ENCODE assay signal across 11 cellular contexts in genomic region chr4:23333556-23333945, GRCh38.
A peak's percentile ranks its signal among the peaks of the same experiment; 100 is the strongest.
DNase-seq lines count a peak whose midpoint lies in the region; ATAC-seq and TF ChIP-seq lines count a peak whose summit lies in the region.
"Had no signal": no experiment of that assay in that cellular context is flagged by ENCODE, and none has a peak within 500 bp of the region (broad histone marks: within the 10 kb centered on the region; RNA-seq: fewer than 3 reads in every experiment).

No MANE protein-coding gene starts in this region.

- no peak overlapping the region for H3K14ac ChIP-seq in H9 (ENCODE audit: insufficient read depth, low read length)

- no peak overlapping the region for H2BK12ac ChIP-seq in H9 (ENCODE audit: insufficient read length, low read depth, low read length)

- H3K4me1 ChIP-seq in H9 (ENCODE audit: insufficient read depth, low read length), result peaks cover 2% of the 10 kb centered on the region; the same call in 1 of the 2 replicates
- H3K4me1 ChIP-seq: SJSA1 had no signal

- no peak overlapping the region for H3K4me3 Mint-ChIP-seq in T-helper 1 cell treated with Interleukin-12 subunit alpha and Interleukin-12 subunit beta and Interleukin-4 antibody, amounts not matched to agents 30 μg/mL and 1 μg/mL, for 36 hours
- no peak overlapping the region for H3K4me3 Mint-ChIP-seq in H9
- H3K4me3 Mint-ChIP-seq: nephron progenitor cell had no signal

- H3K4me3 ChIP-seq in kidney epithelial cell (ENCODE audit: low read depth, low read length), result no peak overlapping the region
- H3K4me3 ChIP-seq: SJSA1 had no signal

- H3K23ac ChIP-seq in H9 (ENCODE audit: insufficient read length, low read depth, low read length), result no peak overlapping the region

- H4K8ac ChIP-seq in H9 (replicated peaks; ENCODE audit: insufficient read length, low read depth, low read length), result no peak overlapping the region

- no peaks in the 10 kb centered on the region for H4K20me1 ChIP-seq in H9 (ENCODE audit: control insufficient read depth, insufficient read depth, insufficient read length)

- H3K4me2 ChIP-seq in H9 (ENCODE audit: insufficient read depth, insufficient read length, low read length), result no peak overlapping the region

- no CpG with 5 or more reads among the region's 5 CpGs for WGBS in H9 (ENCODE audit: extremely low coverage, insufficient read length, low lambda C conversion rate)

- no peaks in the 10 kb centered on the region for H3K36me3 ChIP-seq in kidney epithelial cell (ENCODE audit: control insufficient read depth, insufficient read depth, low read length)
- H3K36me3 ChIP-seq: SJSA1 had no signal

- no peak overlapping the region for H2AK5ac ChIP-seq in H9 (ENCODE audit: insufficient read length, low read length)

- no peaks in the 10 kb centered on the region for H3K36me3 Mint-ChIP-seq in T-helper 1 cell treated with Interleukin-12 subunit alpha and Interleukin-12 subunit beta and Interleukin-4 antibody, amounts not matched to agents 30 μg/mL and 1 μg/mL, for 36 hours (ENCODE audit: low read depth)
- H3K36me3 Mint-ChIP-seq in H9 (ENCODE audit: insufficient read depth in 1 of 3, low read depth in 3 of 3), result no peaks in the 10 kb centered on the region

- no peak overlapping the region for H4K91ac ChIP-seq in H9 (ENCODE audit: insufficient read length, low read depth, low read length)

- TF ChIP-seq CTCF in kidney epithelial cell (IDR thresholded peaks at IDR 0.05; ENCODE audit: insufficient read depth, low read length, poor library complexity, severe bottlenecking) (no peak), H9 (conservative IDR thresholded peaks at IDR 0.05) (no peak)

- H3K23me2 ChIP-seq in H9 (ENCODE audit: insufficient read length, low read depth, low read length, poor library complexity, severe bottlenecking), result no peaks in the 10 kb centered on the region

- no peak overlapping the region for H3T11ph ChIP-seq in H9 (ENCODE audit: low read length)

- H3K27ac Mint-ChIP-seq in T-helper 1 cell treated with Interleukin-12 subunit alpha and Interleukin-12 subunit beta and Interleukin-4 antibody, amounts not matched to agents 30 μg/mL and 1 μg/mL, for 36 hours, result peak overlapping the region; percentile 91
- no peak overlapping the region; a peak in 1 of 7 replicates for H3K27ac Mint-ChIP-seq in H9
- H3K27ac Mint-ChIP-seq: nephron progenitor cell had no signal

- H3K4me1 Mint-ChIP-seq in T-helper 1 cell treated with Interleukin-12 subunit alpha and Interleukin-12 subunit beta and Interleukin-4 antibody, amounts not matched to agents 30 μg/mL and 1 μg/mL, for 36 hours (ENCODE audit: low read depth), result peaks cover 30% of the 10 kb centered on the region
- H3K4me1 Mint-ChIP-seq in H9, result peaks cover 28 to 29% of the 10 kb centered on the region in 2 experiments

- no peak overlapping the region for H3K18ac ChIP-seq in H9 (ENCODE audit: insufficient read length, low read depth, low read length)

- no peak overlapping the region for H3K56ac ChIP-seq in H9 (ENCODE audit: insufficient read length, low read depth, low read length)

- no peak overlapping the region for H4K5ac ChIP-seq in H9 (ENCODE audit: insufficient read length, low read depth, low read length)

- DNase-seq in NCI-H2029 (lab: John Stamatoyannopoulos, UW) (peak; percentile 74), NCI-H2029 treated with DMSO at 0.1 percent for 48 hours (lab: John Stamatoyannopoulos, UW) (no peak), kidney epithelial cell (ENCODE audit: low read depth) (peak; percentile 14), anterior cingulate cortex (lab: John Stamatoyannopoulos, UW) (no peak), H9 (no peak)
- DNase-seq: dermis blood vessel endothelial cell, nephron progenitor cell had no signal

- no peak overlapping the region for H2BK120ac ChIP-seq in H9 (ENCODE audit: low read depth, low read length, poor library complexity, severe bottlenecking)

- H3K9ac ChIP-seq in H9 (ENCODE audit: extremely low read depth, insufficient read length, low read length), result no peak overlapping the region

- H3K4ac ChIP-seq in H9 (ENCODE audit: low read depth, low read length), result no peak overlapping the region

- no peak overlapping the region for H2BK15ac ChIP-seq in H9 (ENCODE audit: low read depth, low read length)

- ATAC-seq in HG02763 (IDR thresholded peaks at IDR 0.05; ENCODE audit: unreplicated experiment) (peak; percentile 2), HG02870 (IDR thresholded peaks at IDR 0.05; ENCODE audit: unreplicated experiment) (no peak)

- H3K79me2 ChIP-seq in H9 (ENCODE audit: insufficient read depth, low read length), result no peaks in the 10 kb centered on the region

- no peaks in the 10 kb centered on the region for H3K9me3 Mint-ChIP-seq in T-helper 1 cell treated with Interleukin-12 subunit alpha and Interleukin-12 subunit beta and Interleukin-4 antibody, amounts not matched to agents 30 μg/mL and 1 μg/mL, for 36 hours
- no peaks in the 10 kb centered on the region for H3K9me3 Mint-ChIP-seq in H9
- H3K9me3 Mint-ChIP-seq: nephron progenitor cell had no signal

- H3K27me3 ChIP-seq in kidney epithelial cell (ENCODE audit: control insufficient read depth, insufficient read depth, low read length) (no peaks in the 10 kb centered on the region), H9 (ENCODE audit: insufficient read depth, low read length) (no peaks in the 10 kb centered on the region)
- H3K27me3 ChIP-seq: SJSA1 had no signal

- no peak overlapping the region for H2BK5ac ChIP-seq in H9 (ENCODE audit: insufficient read length, low read length)

- H3K27ac ChIP-seq in H9 (ENCODE audit: insufficient read length, low read depth, low read length), result no peak overlapping the region
- H3K27ac ChIP-seq: SJSA1 had no signal

- no peak overlapping the region for H2AFZ ChIP-seq in H9 (ENCODE audit: low read length)

- no peaks in the 10 kb centered on the region for H3K79me1 ChIP-seq in H9 (ENCODE audit: insufficient read depth, low read depth, low read length, poor library complexity, severe bottlenecking)

- no peak overlapping the region for H2BK20ac ChIP-seq in H9 (ENCODE audit: low read depth, low read length, poor library complexity, severe bottlenecking)

- H3K27me3 Mint-ChIP-seq in T-helper 1 cell treated with Interleukin-12 subunit alpha and Interleukin-12 subunit beta and Interleukin-4 antibody, amounts not matched to agents 30 μg/mL and 1 μg/mL, for 36 hours (ENCODE audit: low read depth), result no peaks in the 10 kb centered on the region
- H3K27me3 Mint-ChIP-seq in H9 (ENCODE audit: low read depth), result no peaks in the 10 kb centered on the region

- no peaks in the 10 kb centered on the region for H3K9me3 ChIP-seq in H9 (ENCODE audit: control insufficient read depth, low read depth, low read length)
- H3K9me3 ChIP-seq: SJSA1 had no signal

Comparison
In these comparisons a context has a peak if more than half of its experiments do, and no peak if none do; other contexts are left out.
1. DNase-seq: peak in NCI-H2029 (single experiment) and kidney epithelial cell (single experiment); none in NCI-H2029 treated with DMSO at 0.1 percent for 48 hours (single experiment), anterior cingulate cortex (0 of 58) and H9 (single experiment).